In genomic region chr6:137780447-137781034, GRCh38 we compare ENCODE assay signal across 17 cellular contexts.
DNase-seq lines count a peak whose midpoint lies in the region; ATAC-seq and TF ChIP-seq lines count a peak whose summit lies in the region.
"Had no signal": no experiment of that assay in that cellular context is flagged by ENCODE, and none has a peak within 500 bp of the region (broad histone marks: within the 10 kb centered on the region; RNA-seq: fewer than 3 reads in every experiment).

No MANE protein-coding gene starts in this region.

- H3K27ac Mint-ChIP-seq in dendritic cell treated with granulocyte-macrophage colony-stimulating factor and Interleukin-4, amounts not matched to agents 40 ng/mL and 50 ng/mL, for 4 days = peak overlapping the region; percentile 1

- H3K36me3 ChIP-seq in cardiac muscle cell (no peaks in the 10 kb centered on the region), muscle layer of colon (ENCODE audit: insufficient read depth, low read length) (no peaks in the 10 kb centered on the region), tibial nerve (no peaks in the 10 kb centered on the region), breast epithelium (no peaks in the 10 kb centered on the region)
- H3K36me3 ChIP-seq: BLaER1 treated with 17β-estradiol and CSF1 and Interleukin-3, amounts not matched to agents 10 nM and 100 nM; spleen; upper lobe of right lung had no signal

- H3K9me3 ChIP-seq in cardiac muscle cell (ENCODE audit: low read depth) (no peaks in the 10 kb centered on the region), muscle layer of colon (ENCODE audit: low read length) (no peaks in the 10 kb centered on the region), tibial nerve (no peaks in the 10 kb centered on the region), breast epithelium (no peaks in the 10 kb centered on the region)
- H3K9me3 ChIP-seq: spleen, upper lobe of right lung had no signal

- peaks cover 26% of the 10 kb centered on the region for H3K27me3 Mint-ChIP-seq in dendritic cell treated with granulocyte-macrophage colony-stimulating factor and Interleukin-4, amounts not matched to agents 40 ng/mL and 50 ng/mL, for 4 days
- H3K27me3 Mint-ChIP-seq: activated naive CD4-positive, alpha-beta T cell treated with anti-CD3 and anti-CD28 coated beads, Interleukin-2, amount 50 U/mL, for 24 hours; brain had no signal

- no peak overlapping the region for H3K4me3 Mint-ChIP-seq in dendritic cell treated with granulocyte-macrophage colony-stimulating factor and Interleukin-4, amounts not matched to agents 40 ng/mL and 50 ng/mL, for 4 days
- H3K4me3 Mint-ChIP-seq: activated naive CD4-positive, alpha-beta T cell treated with anti-CD3 and anti-CD28 coated beads, Interleukin-2, amount 50 U/mL, for 24 hours; brain had no signal

- no peak for TF ChIP-seq CTCF in cardiac muscle cell (IDR thresholded peaks at IDR 0.05; ENCODE audit: low read depth, low read length)
- no peak for TF ChIP-seq CTCF in tibial nerve (IDR thresholded peaks at IDR 0.05)
- TF ChIP-seq CTCF in breast epithelium (IDR thresholded peaks at IDR 0.05) = no peak

- no peaks in the 10 kb centered on the region for H3K9me3 Mint-ChIP-seq in dendritic cell treated with granulocyte-macrophage colony-stimulating factor and Interleukin-4, amounts not matched to agents 40 ng/mL and 50 ng/mL, for 4 days
- H3K9me3 Mint-ChIP-seq: activated naive CD4-positive, alpha-beta T cell treated with anti-CD3 and anti-CD28 coated beads, Interleukin-2, amount 50 U/mL, for 24 hours; brain had no signal

- H3K9ac ChIP-seq in muscle layer of colon (ENCODE audit: low read length) = no peak overlapping the region
- H3K9ac ChIP-seq: BLaER1 treated with 17β-estradiol and CSF1 and Interleukin-3, amounts not matched to agents 10 nM and 100 nM had no signal

- H3K4me1 ChIP-seq in cardiac muscle cell (ENCODE audit: low read depth) (peaks cover 35% of the 10 kb centered on the region), muscle layer of colon (ENCODE audit: insufficient read depth, low read length) (peaks cover 33% of the 10 kb centered on the region), tibial nerve (peaks cover 0 to 7% (median 0%) of the 10 kb centered on the region in 4 donors), breast epithelium (no peaks in the 10 kb centered on the region)

- ATAC-seq in HG02938 (IDR thresholded peaks at IDR 0.05; ENCODE audit: unreplicated experiment) (no peak), left colon (no peak)
- ATAC-seq: upper lobe of right lung had no signal

- peak overlapping the region; percentile 70 for H3K27ac ChIP-seq in cardiac muscle cell
- H3K27ac ChIP-seq in muscle layer of colon (ENCODE audit: low read depth, low read length) = peak overlapping the region; percentile 81
- H3K27ac ChIP-seq in tibial nerve = peak overlapping the region in 3 of 4 donors; percentile 17 to 55 (median 55)
- no peak overlapping the region for H3K27ac ChIP-seq in breast epithelium
- H3K27ac ChIP-seq: BLaER1 treated with 17β-estradiol and CSF1 and Interleukin-3, amounts not matched to agents 10 nM and 100 nM; spleen; upper lobe of right lung had no signal

- no peak overlapping the region for H3K4me3 ChIP-seq in cardiac muscle cell
- peak overlapping the region in 1 of 2 donors; percentile 15 for H3K4me3 ChIP-seq in muscle layer of colon (ENCODE audit: low read depth in 1 of 2, low read length in 2 of 2)
- H3K4me3 ChIP-seq in tibial nerve = no peak overlapping the region
- H3K4me3 ChIP-seq in breast epithelium = no peak overlapping the region
- H3K4me3 ChIP-seq: BLaER1 treated with 17β-estradiol and CSF1 and Interleukin-3, amounts not matched to agents 10 nM and 100 nM; spleen; upper lobe of right lung had no signal

- intact Hi-C loops in cardiac septum (cut with DNase I) (no loop called here), breast epithelium (cut with DNase I; ENCODE audit: low total_unique reads) (no loop called here), left colon (cut with DNase I, micrococcal nuclease) (no loop called here)
- intact Hi-C loops in dendritic cell treated with granulocyte-macrophage colony-stimulating factor and Interleukin-4, amounts not matched to agents 40 ng/mL and 50 ng/mL, for 4 days (cut with micrococcal nuclease) = no loop called here

- peaks cover 21% of the 10 kb centered on the region for H3K4me1 Mint-ChIP-seq in dendritic cell treated with granulocyte-macrophage colony-stimulating factor and Interleukin-4, amounts not matched to agents 40 ng/mL and 50 ng/mL, for 4 days (ENCODE audit: low read depth)
- H3K4me1 Mint-ChIP-seq: activated naive CD4-positive, alpha-beta T cell treated with anti-CD3 and anti-CD28 coated beads, Interleukin-2, amount 50 U/mL, for 24 hours had no signal

- 71 to 76% methylated on average over 7 of the region's 7 CpGs for WGBS in tibial nerve, 2 donors

- H3K27me3 ChIP-seq in cardiac muscle cell = no peaks in the 10 kb centered on the region
- H3K27me3 ChIP-seq in muscle layer of colon (ENCODE audit: control insufficient read depth in 1 of 2, insufficient read depth in 2 of 2, low read length in 2 of 2) = no peaks in the 10 kb centered on the region
- H3K27me3 ChIP-seq in tibial nerve = no peaks in the 10 kb centered on the region
- H3K27me3 ChIP-seq in breast epithelium = no peaks in the 10 kb centered on the region
- H3K27me3 ChIP-seq: BLaER1 treated with 17β-estradiol and CSF1 and Interleukin-3, amounts not matched to agents 10 nM and 100 nM; spleen; upper lobe of right lung had no signal

- peak in 1 of 2 donors; percentile 13 for TF ChIP-seq EP300 in tibial nerve (IDR thresholded peaks at IDR 0.05)

- DNase-seq in cardiac muscle cell (ENCODE audit: low read depth in 1 of 2, low spot score in 1 of 2) (no peak), cardiac septum (ENCODE audit: low spot score) (no peak), tibial nerve (ENCODE audit: low spot score in 2 of 2) (no peak), breast epithelium (ENCODE audit: low spot score in 2 of 2) (no peak), left colon (no peak)
- DNase-seq: activated CD4-positive, alpha-beta T cell treated with anti-CD3 and anti-CD28 coated beads, Interleukin-2, amount 50 U/mL, for 48 hours; activated T-cell treated with anti-CD3 and anti-CD28 coated beads, Interleukin-2, amount 50 U/mL, for 1 hour; NCI-H526; spleen; SW 1271; upper lobe of right lung had no signal

- no peaks in the 10 kb centered on the region for H3K36me3 Mint-ChIP-seq in dendritic cell treated with granulocyte-macrophage colony-stimulating factor and Interleukin-4, amounts not matched to agents 40 ng/mL and 50 ng/mL, for 4 days (ENCODE audit: low read depth)
- H3K36me3 Mint-ChIP-seq: activated naive CD4-positive, alpha-beta T cell treated with anti-CD3 and anti-CD28 coated beads, Interleukin-2, amount 50 U/mL, for 24 hours; brain had no signal

- TF ChIP-seq POLR2A in tibial nerve (IDR thresholded peaks at IDR 0.05) (no peak), breast epithelium (IDR thresholded peaks at IDR 0.05) (no peak)

Comparison
In these comparisons a context has a peak if more than half of its experiments do, and no peak if none do; other contexts are left out.
1. H3K27ac ChIP-seq: peak in cardiac muscle cell (single experiment), muscle layer of colon (single experiment) and tibial nerve (3 of 4); none in breast epithelium (0 of 2).